1 cellular context compared by ENCODE assay signal in genomic region chr1:98278055-98278454, GRCh38.
TF ChIP-seq lines count a peak whose summit lies in the region.

No MANE protein-coding gene starts in this region.

TF ChIP-seq in IMR-90, 13 proteins besides CTCF, POLR2A, EP300 and RAD21 (continued from another document):
- no peak for TF ChIP-seq NFE2L2 (IDR thresholded peaks at IDR 0.05; ENCODE audit: low read depth, low read length)
- no peak for TF ChIP-seq MAZ (IDR thresholded peaks at IDR 0.05; ENCODE audit: borderline replicate concordance, low read depth, low read length)
- no peak for TF ChIP-seq FOS (IDR thresholded peaks at IDR 0.05; ENCODE audit: low read depth, low read length)
